ENCODE assay signal across 9 cellular contexts in genomic region chr5:1503301-1504243, GRCh38. TPM values are rescaled to one million over a fixed set of nuclear protein-coding genes. Genes with fewer than 3 reads are reported as not detected.
A peak's percentile ranks its signal among the peaks of the same experiment; 100 is the strongest.
DNase-seq lines count a peak whose midpoint lies in the region; ATAC-seq, FAIRE-seq and TF ChIP-seq lines count a peak whose summit lies in the region.
"Had no signal": no experiment of that assay in that cellular context is flagged by ENCODE, and none has a peak within 500 bp of the region (broad histone marks: within the 10 kb centered on the region; RNA-seq: fewer than 3 reads in every experiment).

No MANE protein-coding gene starts in this region.

- H3K27me3 Mint-ChIP-seq in brain: no peaks in the 10 kb centered on the region
- H3K27me3 Mint-ChIP-seq in osteocyte (ENCODE audit: unreplicated experiment): no peaks in the 10 kb centered on the region

- FAIRE-seq in GM19239 (lab: Jason Lieb, UNC): peak; percentile 81

- TF ChIP-seq CTCF in brain (conservative IDR thresholded peaks at IDR 0.05) (no peak), osteocyte (IDR thresholded peaks at IDR 0.05) (no peak)

- DNase-seq in GM19239 (ENCODE audit: insufficient read length, low spot score) (no peak), osteocyte (ENCODE audit: extremely low spot score, unreplicated experiment) (no peak), COLO829 (ENCODE audit: low spot score) (no peak)
- DNase-seq in activated naive CD4-positive, alpha-beta T cell treated with anti-CD3 and anti-CD28 coated beads, Interleukin-2, amount 50 U/mL, for 16 hours: no peak

- H3K4me3 Mint-ChIP-seq in brain (peak overlapping the region in 2 of 5 experiments; percentile 12), osteocyte (ENCODE audit: unreplicated experiment) (no peak overlapping the region)

- H3K36me3 Mint-ChIP-seq in brain: peaks cover 10% of the 10 kb centered on the region
- peaks cover 2% of the 10 kb centered on the region for H3K36me3 Mint-ChIP-seq in osteocyte (ENCODE audit: unreplicated experiment)

- H3K27ac Mint-ChIP-seq in brain (peak overlapping the region in 4 of 5 experiments; percentile 45 to 67 (median 58)), osteocyte (ENCODE audit: unreplicated experiment) (peak overlapping the region; percentile 7)

- H3K4me1 Mint-ChIP-seq in brain (peaks cover 59% of the 10 kb centered on the region), osteocyte (ENCODE audit: unreplicated experiment) (peaks cover 14% of the 10 kb centered on the region)

- peak; percentile 21 for ATAC-seq in HG03460 (IDR thresholded peaks at IDR 0.05; ENCODE audit: unreplicated experiment)
- ATAC-seq in GM19328 (IDR thresholded peaks at IDR 0.05; ENCODE audit: unreplicated experiment): no peak
- ATAC-seq in HG03135 (IDR thresholded peaks at IDR 0.05; ENCODE audit: unreplicated experiment): no peak

- H3K9me3 Mint-ChIP-seq in brain (no peaks in the 10 kb centered on the region), osteocyte (ENCODE audit: unreplicated experiment) (no peaks in the 10 kb centered on the region)

RNA-seq across cellular contexts. Expression of gene LPCAT1, which starts 20.2 kb away (rescaled TPM):
- 81.3 TPM for polyA plus RNA-seq in brain (ENCODE audit: insufficient read depth, low read depth, low replicate concordance)
- total RNA-seq in osteocyte: 37.9 and 39.9 TPM in 2 replicates

RNA-seq across cellular contexts. Expression of gene SLC6A3, which starts 58.3 kb away (rescaled TPM):
- polyA plus RNA-seq in brain (ENCODE audit: insufficient read depth, low read depth, low replicate concordance): 3.6 TPM
- total RNA-seq in osteocyte: not detected in 2 replicates
- total RNA-seq: epithelial cell of proximal tubule had no signal
